In genomic region chr6:43036712-43037111, GRCh38 we compare ENCODE assay signal across 14 cellular contexts. TPM values are rescaled to one million over a fixed set of nuclear protein-coding genes. Genes with fewer than 3 reads are reported as not detected.
DNase-seq lines count a peak whose midpoint lies in the region; ATAC-seq and TF ChIP-seq lines count a peak whose summit lies in the region.
"Had no signal": no experiment of that assay in that cellular context is flagged by ENCODE, and none has a peak within 500 bp of the region (broad histone marks: within the 10 kb centered on the region; RNA-seq: fewer than 3 reads in every experiment).

No MANE protein-coding gene starts in this region.

- peak overlapping the region in 1 of 3 donors; percentile 13 for H3K4me3 ChIP-seq in skeletal muscle tissue (ENCODE audit: low read length in 3 of 3)
- no peak overlapping the region for H3K4me3 ChIP-seq in OCI-LY7 (ENCODE audit: low read depth, low read length, poor library complexity, severe bottlenecking)
- H3K4me3 ChIP-seq: BLaER1 had no signal

- H4K20me1 ChIP-seq in OCI-LY7 (ENCODE audit: insufficient read depth, low read length): no peaks in the 10 kb centered on the region

- TF ChIP-seq CTCF in RWPE1 (conservative IDR thresholded peaks at IDR 0.05; ENCODE audit: low read depth): no peak
- TF ChIP-seq CTCF in nephron progenitor cell (IDR thresholded peaks at IDR 0.05): no peak
- no peak for TF ChIP-seq CTCF in OCI-LY7 (conservative IDR thresholded peaks at IDR 0.05; ENCODE audit: low read length)

- H3K9me3 ChIP-seq in skeletal muscle tissue (ENCODE audit: control insufficient read depth in 3 of 3, low read length in 3 of 3) (no peaks in the 10 kb centered on the region), OCI-LY7 (ENCODE audit: low read length) (no peaks in the 10 kb centered on the region)
- H3K9me3 ChIP-seq: BLaER1, Caco-2 had no signal

- H3K4me1 ChIP-seq in skeletal muscle tissue (ENCODE audit: control insufficient read depth in 3 of 3, insufficient read depth in 3 of 3, low read length in 3 of 3) (peaks cover 30 to 40% (median 33%) of the 10 kb centered on the region in 3 donors), OCI-LY7 (ENCODE audit: insufficient read depth, low read length, poor library complexity, severe bottlenecking) (no peaks in the 10 kb centered on the region)
- H3K4me1 ChIP-seq: BLaER1, Caco-2 had no signal

- DNase-seq in activated naive CD4-positive, alpha-beta T cell treated with anti-CD3 and anti-CD28 coated beads, Interleukin-2, amount 50 U/mL, for 72 hours (ENCODE audit: low spot score in 2 of 2): no peak
- no peak for DNase-seq in activated naive CD4-positive, alpha-beta T cell treated with anti-CD3 and anti-CD28 coated beads, Interleukin-2, amount 10 ng/mL, durations not matched to agents 7 days and 5 days
- no peak for DNase-seq in RWPE1 (ENCODE audit: low spot score)
- DNase-seq in nephron progenitor cell: no peak
- no peak for DNase-seq in OCI-LY7 (ENCODE audit: low spot score)
- DNase-seq in NCI-H187 treated with DMSO at 0.1 percent for 48 hours (lab: John Stamatoyannopoulos, UW): no peak
- DNase-seq: 8988T; AML-193; Caco-2; CD8-positive, alpha-beta memory T cell; HCEC 1CT; HFFc6 had no signal

- H3K36me3 Mint-ChIP-seq in activated naive CD4-positive, alpha-beta T cell treated with anti-CD3 and anti-CD28 coated beads, Interleukin-2, amount 50 U/mL, for 72 hours: peaks cover 0 to 5% of the 10 kb centered on the region in 2 donors
- H3K36me3 Mint-ChIP-seq in activated naive CD4-positive, alpha-beta T cell treated with anti-CD3 and anti-CD28 coated beads, Interleukin-2, amount 10 ng/mL, durations not matched to agents 7 days and 5 days: peaks cover 20% of the 10 kb centered on the region
- peaks cover 76% of the 10 kb centered on the region for H3K36me3 Mint-ChIP-seq in nephron progenitor cell (ENCODE audit: low read depth)

- POLR2A ChIA-PET in RWPE1 (lab: Yijun Ruan, JAX; ENCODE audit: low non-redundant PET): interaction anchor here (0.7 kb wide), 1 partner anchor 23 kb away, joined by 3 read pairs; the partner anchor contains the start of genes KLHDC3 and MEA1
- POLR2A ChIA-PET in OCI-LY7 (lab: Charles Lee): interaction anchor here (0.7 kb wide), 1 partner anchor 14 kb away, joined by 5 read pairs; no protein-coding TSS in a partner anchor

- no peaks in the 10 kb centered on the region for H3K27me3 Mint-ChIP-seq in activated naive CD4-positive, alpha-beta T cell treated with anti-CD3 and anti-CD28 coated beads, Interleukin-2, amount 10 ng/mL, durations not matched to agents 7 days and 5 days
- H3K27me3 Mint-ChIP-seq in nephron progenitor cell (ENCODE audit: low read depth, poor library complexity): no peaks in the 10 kb centered on the region
- H3K27me3 Mint-ChIP-seq: CD8-positive, alpha-beta memory T cell had no signal

- no peak overlapping the region for H3K4me3 Mint-ChIP-seq in activated naive CD4-positive, alpha-beta T cell treated with anti-CD3 and anti-CD28 coated beads, Interleukin-2, amount 10 ng/mL, durations not matched to agents 7 days and 5 days
- H3K4me3 Mint-ChIP-seq in nephron progenitor cell: no peak overlapping the region
- H3K4me3 Mint-ChIP-seq: CD8-positive, alpha-beta memory T cell; HFFc6 had no signal

- no peaks in the 10 kb centered on the region for H3K79me2 ChIP-seq in OCI-LY7 (ENCODE audit: insufficient read depth, low read depth, low read length)

- no TSS peak for BruUV-seq in OCI-LY7 (replicated peaks; lab: Mats Ljungman, UMichigan)

- no peak for ATAC-seq in activated naive CD4-positive, alpha-beta T cell treated with anti-CD3 and anti-CD28 coated beads, Interleukin-2, amount 50 U/mL, for 72 hours

- no peak overlapping the region for H3K4me2 ChIP-seq in OCI-LY7 (ENCODE audit: low read length)
- H3K4me2 ChIP-seq: BLaER1 had no signal

- H3K9me3 Mint-ChIP-seq in activated naive CD4-positive, alpha-beta T cell treated with anti-CD3 and anti-CD28 coated beads, Interleukin-2, amount 50 U/mL, for 72 hours: no peaks in the 10 kb centered on the region
- H3K9me3 Mint-ChIP-seq in activated naive CD4-positive, alpha-beta T cell treated with anti-CD3 and anti-CD28 coated beads, Interleukin-2, amount 10 ng/mL, durations not matched to agents 7 days and 5 days: no peaks in the 10 kb centered on the region
- H3K9me3 Mint-ChIP-seq in nephron progenitor cell: no peaks in the 10 kb centered on the region
- H3K9me3 Mint-ChIP-seq: CD8-positive, alpha-beta memory T cell; HFFc6 had no signal

- intact Hi-C loops in OCI-LY7 (cut with micrococcal nuclease; ENCODE audit: unreplicated experiment): no loop called here

- H3K27ac Mint-ChIP-seq in activated naive CD4-positive, alpha-beta T cell treated with anti-CD3 and anti-CD28 coated beads, Interleukin-2, amount 50 U/mL, for 72 hours: peak overlapping the region; percentile 50 to 91
- no peak overlapping the region for H3K27ac Mint-ChIP-seq in activated naive CD4-positive, alpha-beta T cell treated with anti-CD3 and anti-CD28 coated beads, Interleukin-2, amount 10 ng/mL, durations not matched to agents 7 days and 5 days
- peak overlapping the region; percentile 68 for H3K27ac Mint-ChIP-seq in nephron progenitor cell
- H3K27ac Mint-ChIP-seq: HFFc6 had no signal

- no peaks in the 10 kb centered on the region for H3K4me1 Mint-ChIP-seq in activated naive CD4-positive, alpha-beta T cell treated with anti-CD3 and anti-CD28 coated beads, Interleukin-2, amount 10 ng/mL, durations not matched to agents 7 days and 5 days
- no peaks in the 10 kb centered on the region for H3K4me1 Mint-ChIP-seq in nephron progenitor cell

- peak overlapping the region in 1 of 3 donors; percentile 50 for H3K9ac ChIP-seq in skeletal muscle tissue (ENCODE audit: low read depth in 1 of 3, low read length in 3 of 3)
- H3K9ac ChIP-seq: BLaER1 had no signal

- no peak overlapping the region for H2AFZ ChIP-seq in OCI-LY7 (ENCODE audit: low read length)

- H3K27me3 ChIP-seq in skeletal muscle tissue (ENCODE audit: control insufficient read depth in 3 of 3, insufficient read depth in 3 of 3, low read length in 3 of 3): no peaks in the 10 kb centered on the region
- H3K27me3 ChIP-seq: BLaER1 had no signal

- H3K27ac ChIP-seq in RWPE1 (peak overlapping the region; percentile 21; the same call in 1 of the 2 replicates), skeletal muscle tissue (ENCODE audit: low read depth, low read length) (peak overlapping the region; percentile 56), OCI-LY7 (ENCODE audit: low read depth, low read length, poor library complexity, severe bottlenecking) (no peak overlapping the region)
- H3K27ac ChIP-seq: BLaER1 had no signal

- H3K36me3 ChIP-seq in skeletal muscle tissue (ENCODE audit: control insufficient read depth in 3 of 3, insufficient read depth in 3 of 3, low read length in 3 of 3) (peaks cover 27 to 49% (median 47%) of the 10 kb centered on the region in 3 donors), OCI-LY7 (ENCODE audit: insufficient read depth, low read length) (peaks cover 66% of the 10 kb centered on the region)

- CTCF ChIA-PET in activated naive CD4-positive, alpha-beta T cell treated with anti-CD3 and anti-CD28 coated beads, Interleukin-2, amount 10 ng/mL, durations not matched to agents 7 days and 5 days (lab: Charles Lee): no interaction called here
- CTCF ChIA-PET in RWPE1 (lab: Yijun Ruan, JAX): no interaction called here
- CTCF ChIA-PET in OCI-LY7 (lab: Charles Lee; ENCODE audit: unreplicated experiment): no interaction called here

- no peaks in the 10 kb centered on the region for H3K9me2 ChIP-seq in OCI-LY7 (ENCODE audit: insufficient read depth, low read length)

RNA-seq across cellular contexts. Expression of gene RRP36, which starts 15.3 kb away (rescaled TPM):
- 10 to 100 TPM; 45.6 to 46.9 TPM for total RNA-seq in activated naive CD4-positive, alpha-beta T cell treated with anti-CD3 and anti-CD28 coated beads, Interleukin-2, amount 50 U/mL, for 72 hours
- total RNA-seq in skeletal muscle tissue (40.7 TPM), OCI-LY7 (2022) (66.7 and 75.9 TPM in 2 replicates)
- total RNA-seq in OCI-LY7 (2014; rRNA removed; shearing (Covaris generic)): 61.1 and 72.6 TPM in 2 replicates

RNA-seq across cellular contexts. Expression of gene CUL7, which starts 16.9 kb away (rescaled TPM):
- 10 to 100 TPM; 13.0 to 21.6 TPM for total RNA-seq in activated naive CD4-positive, alpha-beta T cell treated with anti-CD3 and anti-CD28 coated beads, Interleukin-2, amount 50 U/mL, for 72 hours
- total RNA-seq in skeletal muscle tissue (27.1 TPM), OCI-LY7 (2022) (14.9 and 18.6 TPM in 2 replicates)
- total RNA-seq in OCI-LY7 (2014; rRNA removed; shearing (Covaris generic)): 14.1 and 16.9 TPM in 2 replicates

RNA-seq across cellular contexts. Expression of gene MRPL2, which starts 22.5 kb away (rescaled TPM):
- 10 to 100 TPM; 87.4 to 99.8 TPM for total RNA-seq in activated naive CD4-positive, alpha-beta T cell treated with anti-CD3 and anti-CD28 coated beads, Interleukin-2, amount 50 U/mL, for 72 hours
- 16.2 TPM for total RNA-seq in skeletal muscle tissue
- 25.8 and 31.8 TPM in 2 replicates for total RNA-seq in OCI-LY7 (2014; rRNA removed; shearing (Covaris generic))
- total RNA-seq in OCI-LY7 (2022): 76.9 and 81.7 TPM in 2 replicates

RNA-seq across cellular contexts. Expression of gene KLHDC3, which starts 22.7 kb away (rescaled TPM):
- total RNA-seq in activated naive CD4-positive, alpha-beta T cell treated with anti-CD3 and anti-CD28 coated beads, Interleukin-2, amount 50 U/mL, for 72 hours: 10 to 100 TPM; 67.7 to 74.0 TPM
- total RNA-seq in skeletal muscle tissue: 267 TPM
- 78.6 and 89.9 TPM in 2 replicates for total RNA-seq in OCI-LY7 (2014; rRNA removed; shearing (Covaris generic))
- 91.4 and 99.6 TPM in 2 replicates for total RNA-seq in OCI-LY7 (2022)

RNA-seq across cellular contexts. Expression of gene KLC4, which starts 22.7 kb away (rescaled TPM):
- 10 to 100 TPM; 19.9 to 50.1 TPM for total RNA-seq in activated naive CD4-positive, alpha-beta T cell treated with anti-CD3 and anti-CD28 coated beads, Interleukin-2, amount 50 U/mL, for 72 hours
- total RNA-seq in skeletal muscle tissue: 21.4 TPM
- total RNA-seq in OCI-LY7 (2014; rRNA removed; shearing (Covaris generic)): 15.0 and 16.4 TPM in 2 replicates
- 22.5 and 25.2 TPM in 2 replicates for total RNA-seq in OCI-LY7 (2022)
